ENCODE assay signal across 13 cellular contexts in genomic region chr10:61779276-61779675, GRCh38.
"Had no signal": no experiment of that assay in that cellular context is flagged by ENCODE, and none has a peak within 500 bp of the region (broad histone marks: within the 10 kb centered on the region; RNA-seq: fewer than 3 reads in every experiment).

No MANE protein-coding gene starts in this region.

- H3K4me3 Mint-ChIP-seq: activated naive CD4-positive, alpha-beta T cell treated with anti-CD3 and anti-CD28 coated beads for 36 hours; activated T-helper 17 cell treated with anti-CD3 and anti-CD28 coated beads, Interleukin-2, amount 50 U/mL, for 72 hours; endodermal cell; neural crest cell; stimulated activated memory B cell treated with anti-CD40 and anti-IgM and Interleukin-4, amounts not matched to agents 10 μg/mL and 1 μg/mL and 100 μg/mL, for 72 hours had no signal

- H3K27me3 Mint-ChIP-seq: activated T-helper 17 cell treated with anti-CD3 and anti-CD28 coated beads, Interleukin-2, amount 50 U/mL, for 72 hours had no signal

- H3K36me3 ChIP-seq: ascending aorta, gastrocnemius medialis, heart right ventricle, lower lobe of right lung, tibial nerve had no signal

- H3K9me3 ChIP-seq: ascending aorta, gastrocnemius medialis, heart right ventricle, lower lobe of right lung, tibial nerve had no signal

- ATAC-seq: gastrocnemius medialis; stimulated activated memory B cell treated with anti-CD40 and anti-IgM and Interleukin-4, amounts not matched to agents 10 μg/mL and 1 μg/mL and 100 μg/mL, for 72 hours had no signal

- DNase-seq: dorsolateral prefrontal cortex; endodermal cell; gastrocnemius medialis; midbrain; stimulated activated CD4-positive, alpha-beta T cell treated with anti-CD3 and anti-CD28 coated beads, Interleukin-2, amount 100 ng/mL, for 48 hours had no signal

- H3K4me3 ChIP-seq: ascending aorta, dorsolateral prefrontal cortex, gastrocnemius medialis, heart right ventricle, lower lobe of right lung, tibial nerve had no signal

- H3K9me3 Mint-ChIP-seq: activated naive CD4-positive, alpha-beta T cell treated with anti-CD3 and anti-CD28 coated beads for 36 hours; activated T-helper 17 cell treated with anti-CD3 and anti-CD28 coated beads, Interleukin-2, amount 50 U/mL, for 72 hours; endodermal cell; stimulated activated memory B cell treated with anti-CD40 and anti-IgM and Interleukin-4, amounts not matched to agents 10 μg/mL and 1 μg/mL and 100 μg/mL, for 72 hours had no signal

- H3K27me3 ChIP-seq: ascending aorta, gastrocnemius medialis, heart right ventricle, tibial nerve had no signal

- H3K27ac Mint-ChIP-seq: activated naive CD4-positive, alpha-beta T cell treated with anti-CD3 and anti-CD28 coated beads for 36 hours; activated T-helper 17 cell treated with anti-CD3 and anti-CD28 coated beads, Interleukin-2, amount 50 U/mL, for 72 hours; endodermal cell; stimulated activated memory B cell treated with anti-CD40 and anti-IgM and Interleukin-4, amounts not matched to agents 10 μg/mL and 1 μg/mL and 100 μg/mL, for 72 hours had no signal

- H3K36me3 Mint-ChIP-seq: stimulated activated memory B cell treated with anti-CD40 and anti-IgM and Interleukin-4, amounts not matched to agents 10 μg/mL and 1 μg/mL and 100 μg/mL, for 72 hours had no signal

- H3K4me1 Mint-ChIP-seq: neural crest cell had no signal

- H3K4me1 ChIP-seq: gastrocnemius medialis, lower lobe of right lung had no signal

- H3K27ac ChIP-seq: dorsolateral prefrontal cortex, gastrocnemius medialis, heart right ventricle, lower lobe of right lung, tibial nerve had no signal
